Comparison of ENCODE assay signal across 12 cellular contexts in genomic region chrX:130106071-130106470, GRCh38. TPM values are rescaled to one million over a fixed set of nuclear protein-coding genes. Genes with fewer than 3 reads are reported as not detected.
A peak's percentile ranks its signal among the peaks of the same experiment; 100 is the strongest.
DNase-seq lines count a peak whose midpoint lies in the region; ATAC-seq, FAIRE-seq and TF ChIP-seq lines count a peak whose summit lies in the region.
"Had no signal": no experiment of that assay in that cellular context is flagged by ENCODE, and none has a peak within 500 bp of the region (broad histone marks: within the 10 kb centered on the region; RNA-seq: fewer than 3 reads in every experiment).

No MANE protein-coding gene starts in this region.

- H3K79me2 ChIP-seq in GM23248 (ENCODE audit: insufficient read depth) (peaks cover 89% of the 10 kb centered on the region), mammary epithelial cell (ENCODE audit: insufficient read depth, low read length) (peaks cover 86% of the 10 kb centered on the region)

- H4K20me1 ChIP-seq in GM23248 (ENCODE audit: insufficient read depth), result no peaks in the 10 kb centered on the region
- no peaks in the 10 kb centered on the region for H4K20me1 ChIP-seq in mammary epithelial cell (ENCODE audit: insufficient read depth, low read length)

- in situ Hi-C loops in GM23248 (cut with MboI) (no loop called here), mammary epithelial cell (cut with MboI; ENCODE audit: low sequenced_read_pairs in 2 of 2) (no loop called here)

- DNase-seq in A549 (ENCODE audit: low read depth in 1 of 2, low spot score in 1 of 2), result no peak
- DNase-seq in GM23248, result peak; percentile 44
- no peak for DNase-seq in mammary epithelial cell
- no peak for DNase-seq in foreskin keratinocyte
- DNase-seq in HT-29 (ENCODE audit: low spot score), result no peak
- DNase-seq in OCI-M2 (lab: John Stamatoyannopoulos, UW; ENCODE audit: unreplicated experiment), result no peak
- DNase-seq: amygdala, glutamatergic neuron, left cardiac atrium had no signal

- TF ChIP-seq CTCF in A549 (IDR thresholded peaks at IDR 0.05), result no peak
- no peak for TF ChIP-seq CTCF in mammary epithelial cell (conservative IDR thresholded peaks at IDR 0.05 in 1 of 2, IDR thresholded peaks at IDR 0.05 in 1 of 2; ENCODE audit: extremely low read depth in 1 of 2, insufficient read depth in 1 of 2, low read depth in 1 of 2, low read length in 2 of 2)
- no peak for TF ChIP-seq CTCF in foreskin keratinocyte (conservative IDR thresholded peaks at IDR 0.05)

- H3K9me3 ChIP-seq in A549, result no peaks in the 10 kb centered on the region
- no peaks in the 10 kb centered on the region for H3K9me3 ChIP-seq in GM23248 (ENCODE audit: low read depth)
- no peaks in the 10 kb centered on the region for H3K9me3 ChIP-seq in mammary epithelial cell (replicated peaks; ENCODE audit: insufficient read depth, low read length)
- H3K9me3 ChIP-seq in neuron (ENCODE audit: low read length), result no peaks in the 10 kb centered on the region

- H3K36me3 ChIP-seq in GM23248 (ENCODE audit: low read depth) (no peaks in the 10 kb centered on the region), mammary epithelial cell (ENCODE audit: insufficient read depth, low read length) (no peaks in the 10 kb centered on the region), neuron (ENCODE audit: insufficient read depth, low read length) (no peaks in the 10 kb centered on the region)

- intact Hi-C loops in mammary epithelial cell (cut with micrococcal nuclease), result no loop called here

- H3K4me1 ChIP-seq in A549 (peaks cover 36% of the 10 kb centered on the region), GM23248 (ENCODE audit: insufficient read depth) (peaks cover 11% of the 10 kb centered on the region), mammary epithelial cell (ENCODE audit: insufficient read depth, low read length) (no peaks in the 10 kb centered on the region), neuron (ENCODE audit: insufficient read depth, low read length) (peaks cover 15% of the 10 kb centered on the region), foreskin keratinocyte (no peaks in the 10 kb centered on the region)

- no peak for TF ChIP-seq EP300 in A549 (IDR thresholded peaks at IDR 0.05)

- H3K9ac ChIP-seq in GM23248, result no peak overlapping the region
- no peak overlapping the region for H3K9ac ChIP-seq in mammary epithelial cell (ENCODE audit: insufficient read depth, low read length)

- peak overlapping the region in 1 of 2 experiments; percentile 51; a peak in 2 of 6 replicates for H3K27ac ChIP-seq in A549
- no peak overlapping the region for H3K27ac ChIP-seq in GM23248
- H3K27ac ChIP-seq in mammary epithelial cell (ENCODE audit: insufficient read depth, low read depth, low read length), result no peak overlapping the region
- H3K27ac ChIP-seq in foreskin keratinocyte, result no peak overlapping the region

- BruUV-seq in mammary epithelial cell (replicated peaks; lab: Mats Ljungman, UMichigan), result no TSS peak

- CTCF ChIA-PET in A549 (lab: Yijun Ruan, JAX) (interaction anchor here (4.3 kb wide), 1 partner anchor 26 kb away, joined by 24 read pairs; no protein-coding TSS in a partner anchor), mammary epithelial cell (lab: Charles Lee; ENCODE audit: low non-redundant PET) (no interaction called here)

- no peak overlapping the region for H3K4me3 ChIP-seq in A549
- H3K4me3 ChIP-seq in GM23248, result no peak overlapping the region
- H3K4me3 ChIP-seq in mammary epithelial cell (replicated peaks in 1 of 3; ENCODE audit: insufficient read depth in 1 of 3, low read depth in 2 of 3, low read length in 3 of 3), result no peak overlapping the region
- H3K4me3 ChIP-seq in neuron (ENCODE audit: low read length), result peak overlapping the region; percentile 2

- no peak for FAIRE-seq in A549 (lab: Jason Lieb, UNC)
- FAIRE-seq: H54 had no signal

- no peak for TF ChIP-seq RAD21 in A549 (conservative IDR thresholded peaks at IDR 0.05 in 1 of 2, IDR thresholded peaks at IDR 0.05 in 1 of 2)

- H3K27me3 ChIP-seq in GM23248 (replicated peaks; ENCODE audit: insufficient read depth) (no peaks in the 10 kb centered on the region), mammary epithelial cell (ENCODE audit: insufficient read depth, low read length) (no peaks in the 10 kb centered on the region), neuron (ENCODE audit: insufficient read depth, low read length) (no peaks in the 10 kb centered on the region), foreskin keratinocyte (no peaks in the 10 kb centered on the region)

- H3K4me2 ChIP-seq in A549, result 0 out of 3 replicates have a peak overlapping the region, but pooled peaks have one; percentile 5
- H3K4me2 ChIP-seq in GM23248 (ENCODE audit: unreplicated experiment), result no peak overlapping the region
- peak overlapping the region; percentile 13 for H3K4me2 ChIP-seq in mammary epithelial cell (ENCODE audit: insufficient read depth, low read depth, low read length)

- POLR2A ChIA-PET in A549 (lab: Yijun Ruan, JAX), result no interaction called here

- H3K9me2 ChIP-seq in GM23248 (ENCODE audit: insufficient read depth), result no peaks in the 10 kb centered on the region

- ATAC-seq in A549 (no peak), foreskin keratinocyte (no peak), HG03097 (IDR thresholded peaks at IDR 0.05; ENCODE audit: low FRiP score, unreplicated experiment) (no peak)
- ATAC-seq: left cardiac atrium had no signal

- H2AFZ ChIP-seq in GM23248 (no peak overlapping the region), mammary epithelial cell (ENCODE audit: low read depth, low read length) (no peak overlapping the region), neuron (ENCODE audit: low read depth, low read length) (no peak overlapping the region)

- TF ChIP-seq POLR2A in A549 (IDR thresholded peaks at IDR 0.05; ENCODE audit: low read length), result no peak

- 64% methylated on average over 10 of the region's 10 CpGs for WGBS in A549 (ENCODE audit: missing lambda C conversion rate)
- WGBS in GM23248 (ENCODE audit: low coverage in 1 of 2, low lambda C conversion rate in 2 of 2, missing lambda C conversion rate in 2 of 2), 2 experiments, result 41 to 46% methylated on average over 7 to 10 of the region's 10 CpGs
- WGBS in mammary epithelial cell (ENCODE audit: low coverage, missing lambda C conversion rate), result 54% methylated on average over 10 of the region's 10 CpGs

- no peaks in the 10 kb centered on the region for H3F3A ChIP-seq in GM23248 (ENCODE audit: insufficient read depth)

- dilution Hi-C loops in mammary epithelial cell (cut with HindIII; ENCODE audit: low sequenced_read_pairs), result loop anchor here (5.0 kb wide), 1 partner anchor 91 kb away; no protein-coding TSS in a partner anchor

TF ChIP-seq in A549, 52 proteins besides CTCF, POLR2A, EP300 and RAD21:
- TF ChIP-seq BHLHE40 (IDR thresholded peaks at IDR 0.05; ENCODE audit: low read depth, low read length), result no peak
- TF ChIP-seq KDM5A (IDR thresholded peaks at IDR 0.05), result no peak
- no peak for TF ChIP-seq ZFP36 (IDR thresholded peaks at IDR 0.05; ENCODE audit: borderline replicate concordance, partially characterized antibody)
- no peak for TF ChIP-seq MAX (IDR thresholded peaks at IDR 0.05)
- no peak for TF ChIP-seq NR3C1 (IDR thresholded peaks at IDR 0.05)
- no peak for TF ChIP-seq TP53 (CRISPR knock-in tag; IDR thresholded peaks at IDR 0.05)
- TF ChIP-seq SREBF2 (IDR thresholded peaks at IDR 0.05), result no peak
- no peak for TF ChIP-seq GATA3 (IDR thresholded peaks at IDR 0.05; ENCODE audit: borderline replicate concordance)
- no peak for TF ChIP-seq MAZ (IDR thresholded peaks at IDR 0.05; ENCODE audit: borderline replicate concordance, low read depth, low read length)
- TF ChIP-seq HOXB5 (CRISPR knock-in tag; IDR thresholded peaks at IDR 0.05), result no peak
- no peak for TF ChIP-seq CEBPB (IDR thresholded peaks at IDR 0.05)
- no peak for TF ChIP-seq TFCP2L1 (CRISPR knock-in tag; IDR thresholded peaks at IDR 0.05)
- no peak for TF ChIP-seq SMC3 (IDR thresholded peaks at IDR 0.05)
- TF ChIP-seq RCOR1 (IDR thresholded peaks at IDR 0.05; ENCODE audit: low read depth, low read length), result no peak

RNA-seq across cellular contexts. Expression of gene ELF4, which starts 4.2 kb away (rescaled TPM):
- polyA plus RNA-seq in A549 (2011; rRNA removed) (18.0 and 18.4 TPM in 2 replicates), A549 (2017; fragmentation: RNase III; extraction: RNeasy Plus Mini Kit Qiagen cat#74134 plus additional on column Dnase treatment) (16.0 to 17.0 TPM (median 16.8 TPM) in 3 replicates), GM23248 (2016; fragmentation: Nextera tagmentation; extraction: Ambion mirVana) (9.4 TPM in 2 replicates), mammary epithelial cell (21.6 TPM), foreskin keratinocyte (13.9 and 15.9 TPM in 2 replicates)
- polyA plus RNA-seq in A549 (2012; cell fraction: cytosol; rRNA removed), result 14.9 and 20.4 TPM in 2 replicates
- polyA plus RNA-seq in A549 (2012; cell fraction: nucleus; rRNA removed), result 20.2 and 21.8 TPM in 2 replicates
- polyA minus RNA-seq in A549 (2011; rRNA and poly(A)+ RNA removed), result 27.6 and 32.8 TPM in 2 replicates
- 16.5 and 19.2 TPM in 2 replicates for total RNA-seq in GM23248 (2014; rRNA removed; shearing (Covaris generic))
- total RNA-seq in mammary epithelial cell (10 to 100 TPM; 12.3 to 26.3 TPM), foreskin keratinocyte (26.5 and 27.8 TPM in 2 replicates)
- 67.5 TPM for polyA minus RNA-seq in mammary epithelial cell
- 39.8 and 42.4 TPM in 2 replicates for total RNA-seq in HT-29 (2014; rRNA removed; shearing (Covaris generic))

RNA-seq across cellular contexts. Expression of gene AIFM1, which starts 59.6 kb away (rescaled TPM):
- polyA plus RNA-seq in A549 (2011; rRNA removed) (76.9 and 103 TPM in 2 replicates), A549 (2017; fragmentation: RNase III; extraction: RNeasy Plus Mini Kit Qiagen cat#74134 plus additional on column Dnase treatment) (84.3 to 90.2 TPM (median 86.8 TPM) in 3 replicates), GM23248 (2016; fragmentation: Nextera tagmentation; extraction: Ambion mirVana) (22.5 and 24.3 TPM in 2 replicates), mammary epithelial cell (41.2 TPM), foreskin keratinocyte (37.7 and 38.0 TPM in 2 replicates)
- polyA plus RNA-seq in A549 (2012; cell fraction: cytosol; rRNA removed), result 63.7 and 67.6 TPM in 2 replicates
- polyA plus RNA-seq in A549 (2012; cell fraction: nucleus; rRNA removed), result 31.7 and 57.8 TPM in 2 replicates
- polyA minus RNA-seq in A549 (2011; rRNA and poly(A)+ RNA removed), result 38.4 and 42.2 TPM in 2 replicates
- total RNA-seq in GM23248 (2014; rRNA removed; shearing (Covaris generic)), result 14.4 and 14.6 TPM in 2 replicates
- total RNA-seq in mammary epithelial cell (10 to 100 TPM; 10.2 to 35.7 TPM), foreskin keratinocyte (35.7 and 37.9 TPM in 2 replicates)
- 17.4 TPM for polyA minus RNA-seq in mammary epithelial cell
- total RNA-seq in HT-29 (2014; rRNA removed; shearing (Covaris generic)), result 28.4 and 39.7 TPM in 2 replicates
